In the genomic region with DNA sequence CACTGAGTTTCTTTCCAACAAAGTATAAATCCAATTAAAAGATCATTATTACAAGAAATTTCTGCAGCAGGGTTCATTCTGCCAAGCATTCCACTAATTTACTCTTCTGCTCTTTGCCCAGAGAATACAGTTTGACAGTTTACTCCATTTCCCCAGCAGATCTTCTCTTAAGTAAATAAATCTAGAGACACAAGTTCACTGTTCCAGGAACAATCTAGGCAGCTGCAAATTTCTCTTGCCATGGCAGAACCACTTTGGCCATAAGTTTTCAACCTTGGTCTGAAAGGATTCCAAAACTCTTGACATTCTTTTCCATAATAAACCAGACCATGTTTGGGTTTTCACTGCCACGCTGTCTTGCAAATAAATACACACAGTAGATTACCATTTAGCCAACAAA, we compare ENCODE assay signal across 1 cellular context.
TF ChIP-seq lines count a peak whose summit lies in the region.

No MANE protein-coding gene starts in this region.

TF ChIP-seq in SK-N-SH treated with all-trans-retinoic acid at 6 μM for 48 hours, 23 proteins besides CTCF, POLR2A, EP300 and RAD21 (continued from another document):
- TF ChIP-seq ISL1 (CRISPR knock-in tag; IDR thresholded peaks at IDR 0.05) (peak; percentile 94), BACH2 (CRISPR knock-in tag; IDR thresholded peaks at IDR 0.05; ENCODE audit: borderline replicate concordance) (no peak), ZFP30 (CRISPR knock-in tag; IDR thresholded peaks at IDR 0.05) (no peak), ZNF565 (CRISPR knock-in tag; conservative IDR thresholded peaks at IDR 0.05; ENCODE audit: low read depth) (no peak), RARB (CRISPR knock-in tag; IDR thresholded peaks at IDR 0.05) (no peak), TCF4 (CRISPR knock-in tag; IDR thresholded peaks at IDR 0.05; ENCODE audit: borderline replicate concordance) (no peak), ZNF70 (CRISPR knock-in tag; IDR thresholded peaks at IDR 0.05) (no peak), TOX (CRISPR knock-in tag; IDR thresholded peaks at IDR 0.05; ENCODE audit: borderline replicate concordance) (peak; percentile 40; the same call in 1 of the 2 replicates), SNAI2 (CRISPR knock-in tag; IDR thresholded peaks at IDR 0.05) (0 out of 2 replicates have a peak, but pooled peaks have one; percentile 54), OSR1 (CRISPR knock-in tag; IDR thresholded peaks at IDR 0.05) (no peak), ZC3H10 (CRISPR knock-in tag; IDR thresholded peaks at IDR 0.05) (peak; percentile 93), CSRNP3 (CRISPR knock-in tag; IDR thresholded peaks at IDR 0.05) (0 out of 2 replicates have a peak, but pooled peaks have one; percentile 56), ZFP3 (CRISPR knock-in tag; IDR thresholded peaks at IDR 0.05) (no peak), CSDC2 (CRISPR knock-in tag; IDR thresholded peaks at IDR 0.05) (peak; percentile 69; the same call in 1 of the 2 replicates), PPARA (CRISPR knock-in tag; IDR thresholded peaks at IDR 0.05; ENCODE audit: borderline replicate concordance) (no peak), ZNF8 (CRISPR knock-in tag; IDR thresholded peaks at IDR 0.05) (no peak), GLIS3 (CRISPR knock-in tag; IDR thresholded peaks at IDR 0.05) (no peak), ESRRG (CRISPR knock-in tag; IDR thresholded peaks at IDR 0.05) (no peak)
- TF ChIP-seq, protein P1, sequence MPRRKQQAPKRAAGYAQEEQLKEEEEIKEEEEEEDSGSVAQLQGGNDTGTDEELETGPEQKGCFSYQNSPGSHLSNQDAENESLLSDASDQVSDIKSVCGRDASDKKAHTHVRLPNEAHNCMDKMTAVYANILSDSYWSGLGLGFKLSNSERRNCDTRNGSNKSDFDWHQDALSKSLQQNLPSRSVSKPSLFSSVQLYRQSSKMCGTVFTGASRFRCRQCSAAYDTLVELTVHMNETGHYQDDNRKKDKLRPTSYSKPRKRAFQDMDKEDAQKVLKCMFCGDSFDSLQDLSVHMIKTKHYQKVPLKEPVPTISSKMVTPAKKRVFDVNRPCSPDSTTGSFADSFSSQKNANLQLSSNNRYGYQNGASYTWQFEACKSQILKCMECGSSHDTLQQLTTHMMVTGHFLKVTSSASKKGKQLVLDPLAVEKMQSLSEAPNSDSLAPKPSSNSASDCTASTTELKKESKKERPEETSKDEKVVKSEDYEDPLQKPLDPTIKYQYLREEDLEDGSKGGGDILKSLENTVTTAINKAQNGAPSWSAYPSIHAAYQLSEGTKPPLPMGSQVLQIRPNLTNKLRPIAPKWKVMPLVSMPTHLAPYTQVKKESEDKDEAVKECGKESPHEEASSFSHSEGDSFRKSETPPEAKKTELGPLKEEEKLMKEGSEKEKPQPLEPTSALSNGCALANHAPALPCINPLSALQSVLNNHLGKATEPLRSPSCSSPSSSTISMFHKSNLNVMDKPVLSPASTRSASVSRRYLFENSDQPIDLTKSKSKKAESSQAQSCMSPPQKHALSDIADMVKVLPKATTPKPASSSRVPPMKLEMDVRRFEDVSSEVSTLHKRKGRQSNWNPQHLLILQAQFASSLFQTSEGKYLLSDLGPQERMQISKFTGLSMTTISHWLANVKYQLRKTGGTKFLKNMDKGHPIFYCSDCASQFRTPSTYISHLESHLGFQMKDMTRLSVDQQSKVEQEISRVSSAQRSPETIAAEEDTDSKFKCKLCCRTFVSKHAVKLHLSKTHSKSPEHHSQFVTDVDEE (CRISPR knock-in tag; IDR thresholded peaks at IDR 0.05), result no peak
- TF ChIP-seq, protein P2, sequence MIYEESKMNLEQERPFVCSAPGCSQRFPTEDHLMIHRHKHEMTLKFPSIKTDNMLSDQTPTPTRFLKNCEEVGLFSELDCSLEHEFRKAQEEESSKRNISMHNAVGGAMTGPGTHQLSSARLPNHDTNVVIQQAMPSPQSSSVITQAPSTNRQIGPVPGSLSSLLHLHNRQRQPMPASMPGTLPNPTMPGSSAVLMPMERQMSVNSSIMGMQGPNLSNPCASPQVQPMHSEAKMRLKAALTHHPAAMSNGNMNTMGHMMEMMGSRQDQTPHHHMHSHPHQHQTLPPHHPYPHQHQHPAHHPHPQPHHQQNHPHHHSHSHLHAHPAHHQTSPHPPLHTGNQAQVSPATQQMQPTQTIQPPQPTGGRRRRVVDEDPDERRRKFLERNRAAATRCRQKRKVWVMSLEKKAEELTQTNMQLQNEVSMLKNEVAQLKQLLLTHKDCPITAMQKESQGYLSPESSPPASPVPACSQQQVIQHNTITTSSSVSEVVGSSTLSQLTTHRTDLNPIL (CRISPR knock-in tag; IDR thresholded peaks at IDR 0.05; ENCODE audit: low read depth), result no peak
- TF ChIP-seq, protein P3, sequence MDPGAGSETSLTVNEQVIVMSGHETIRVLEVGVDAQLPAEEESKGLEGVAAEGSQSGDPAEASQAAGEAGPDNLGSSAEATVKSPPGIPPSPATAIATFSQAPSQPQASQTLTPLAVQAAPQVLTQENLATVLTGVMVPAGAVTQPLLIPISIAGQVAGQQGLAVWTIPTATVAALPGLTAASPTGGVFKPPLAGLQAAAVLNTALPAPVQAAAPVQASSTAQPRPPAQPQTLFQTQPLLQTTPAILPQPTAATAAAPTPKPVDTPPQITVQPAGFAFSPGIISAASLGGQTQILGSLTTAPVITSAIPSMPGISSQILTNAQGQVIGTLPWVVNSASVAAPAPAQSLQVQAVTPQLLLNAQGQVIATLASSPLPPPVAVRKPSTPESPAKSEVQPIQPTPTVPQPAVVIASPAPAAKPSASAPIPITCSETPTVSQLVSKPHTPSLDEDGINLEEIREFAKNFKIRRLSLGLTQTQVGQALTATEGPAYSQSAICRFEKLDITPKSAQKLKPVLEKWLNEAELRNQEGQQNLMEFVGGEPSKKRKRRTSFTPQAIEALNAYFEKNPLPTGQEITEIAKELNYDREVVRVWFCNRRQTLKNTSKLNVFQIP (CRISPR knock-in tag; IDR thresholded peaks at IDR 0.05; ENCODE audit: borderline replicate concordance, low read depth), result no peak
